Comparison of ENCODE assay signal across 22 cellular contexts in the genomic region with DNA sequence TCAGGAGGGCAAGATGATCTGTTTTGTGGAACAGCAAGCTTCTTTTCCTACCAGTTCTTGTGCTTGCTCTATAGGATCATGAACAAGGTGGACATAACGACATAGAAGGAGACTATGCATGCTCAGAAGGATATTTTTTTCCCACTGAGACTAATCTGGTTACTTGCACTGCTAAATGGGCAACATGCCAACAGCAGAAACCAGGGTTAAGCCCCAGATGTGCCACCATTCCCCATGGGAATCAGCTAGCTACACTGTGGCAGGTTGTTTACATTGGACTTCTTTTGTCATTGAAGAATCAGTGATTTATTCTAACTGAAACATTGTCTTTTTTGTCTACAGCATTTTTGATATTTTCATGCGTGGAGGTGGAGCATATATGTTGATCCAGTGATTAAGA.
"Had no signal": no experiment of that assay in that cellular context is flagged by ENCODE, and none has a peak within 500 bp of the region (broad histone marks: within the 10 kb centered on the region; RNA-seq: fewer than 3 reads in every experiment).

No MANE protein-coding gene starts in this region.

- H3K27ac ChIP-seq: breast epithelium, dorsolateral prefrontal cortex, esophagus muscularis mucosa, hepatocyte, left ventricle myocardium inferior, tibial artery had no signal

- H3K4me2 ChIP-seq: hepatocyte had no signal

- H3K79me2 ChIP-seq: hepatocyte had no signal

- H3K9me3 ChIP-seq: breast epithelium, esophagus muscularis mucosa, left ventricle myocardium inferior, tibial artery had no signal

- H3K4me1 ChIP-seq: breast epithelium, esophagus muscularis mucosa, left ventricle myocardium inferior, tibial artery had no signal

- H3K4me3 ChIP-seq: breast epithelium, dorsolateral prefrontal cortex, esophagus muscularis mucosa, hepatocyte, left ventricle myocardium inferior, tibial artery had no signal

- H3K27me3 ChIP-seq: breast epithelium, dorsolateral prefrontal cortex, esophagus muscularis mucosa, tibial artery had no signal

- DNase-seq: activated B cell treated with CpG ODN at 0.5 μM for 24 hours; activated CD4-positive, alpha-beta T cell treated with anti-CD3 and anti-CD28 coated beads for 36 hours; activated CD4-positive, alpha-beta T cell treated with anti-CD3 and anti-CD28 coated beads, Interleukin-2, amount 50 U/mL, for 4 hours; activated CD8-positive, alpha-beta memory T cell treated with anti-CD3 and anti-CD28 coated beads, Interleukin-2, amount 50 U/mL, for 48 hours; activated naive CD4-positive, alpha-beta T cell treated with Interleukin-2 at 50 U/mL for 16 hours; activated naive CD8-positive, alpha-beta T cell treated with anti-CD3 and anti-CD28 coated beads for 36 hours; activated T-cell treated with anti-CD3 and anti-CD28 coated beads, Interleukin-2, amount 50 U/mL, for 48 hours; dorsolateral prefrontal cortex; glutamatergic neuron; left ventricle myocardium inferior; natural killer cell; small intestine; stimulated activated CD4-positive, alpha-beta T cell treated with anti-CD3 and anti-CD28 coated beads, Interleukin-2, amount 100 ng/mL, for 24 hours; stimulated activated naive CD8-positive, alpha-beta T cell treated with anti-CD3 and anti-CD28 coated beads, Interleukin-15, amount 100 ng/mL, for 72 hours; tibial artery had no signal

- ATAC-seq: activated CD4-positive, alpha-beta T cell treated with anti-CD3 and anti-CD28 coated beads for 36 hours; natural killer cell; sciatic nerve; stimulated activated effector memory CD8-positive, alpha-beta T cell treated with anti-CD3 and anti-CD28 coated beads, Interleukin-12 subunit alpha, Interleukin-12 subunit beta, amount 100 ng/mL, for 72 hours; stimulated activated naive CD8-positive, alpha-beta T cell treated with anti-CD3 and anti-CD28 coated beads, Interleukin-15, amount 100 ng/mL, for 72 hours had no signal

- FAIRE-seq: colon, frontal cortex, small intestine had no signal

- H3K36me3 ChIP-seq: breast epithelium, esophagus muscularis mucosa, left ventricle myocardium inferior, tibial artery had no signal

- H2AFZ ChIP-seq: hepatocyte had no signal
